ENCODE assay signal across 5 cellular contexts in the genomic region with DNA sequence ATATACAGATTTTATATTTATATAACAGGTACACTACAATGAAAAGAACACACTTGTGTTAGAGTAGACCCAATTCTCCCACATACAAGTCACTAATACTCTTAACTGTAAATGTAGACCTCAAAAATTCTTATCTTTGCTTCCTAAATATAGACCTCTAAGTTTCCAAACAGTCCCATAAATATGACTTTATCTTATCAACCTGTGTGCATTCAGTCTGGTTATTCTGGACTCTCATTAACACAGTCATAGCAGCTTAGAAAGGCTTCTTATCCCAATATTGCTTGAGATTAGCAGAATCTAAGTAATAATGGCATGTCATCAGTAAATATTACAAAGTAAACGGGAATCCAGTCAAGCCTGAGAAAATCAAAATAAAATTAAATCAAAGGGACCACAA.
"Had no signal": no experiment of that assay in that cellular context is flagged by ENCODE, and none has a peak within 500 bp of the region (broad histone marks: within the 10 kb centered on the region; RNA-seq: fewer than 3 reads in every experiment).

No MANE protein-coding gene starts in this region.

- ATAC-seq: GM23338, HepG2 had no signal

- H3K27ac ChIP-seq: HL-60 had no signal

- DNase-seq: H9, HCEC 1CT had no signal

- H3K4me2 ChIP-seq: GM23338 had no signal

- H3K4me3 ChIP-seq: GM23338 had no signal

- H2AFZ ChIP-seq: GM23338 had no signal
